Comparison of ENCODE assay signal across 8 cellular contexts in genomic region chr6:142867988-142868818, GRCh38.
A peak's percentile ranks its signal among the peaks of the same experiment; 100 is the strongest.
DNase-seq lines count a peak whose midpoint lies in the region; ATAC-seq and TF ChIP-seq lines count a peak whose summit lies in the region.

No MANE protein-coding gene starts in this region.

- no peak for TF ChIP-seq CTCF in NB4 (IDR thresholded peaks at IDR 0.05; ENCODE audit: low read depth, low read length)
- TF ChIP-seq CTCF in parathyroid adenoma (IDR thresholded peaks at IDR 0.05) = no peak
- no peak for TF ChIP-seq CTCF in HFFc6 (IDR thresholded peaks at IDR 0.05)

- H2AFZ ChIP-seq in parathyroid adenoma = no peak overlapping the region

- H3K4me2 ChIP-seq in parathyroid adenoma (ENCODE audit: low read length) = peak overlapping the region; percentile 52

- no peaks in the 10 kb centered on the region for H3K36me3 ChIP-seq in effector memory CD4-positive, alpha-beta T cell (ENCODE audit: control insufficient read depth, insufficient read depth, low read length)
- H3K36me3 ChIP-seq in parathyroid adenoma (ENCODE audit: control insufficient read depth, insufficient read depth, low read length) = no peaks in the 10 kb centered on the region

- H3K4me1 Mint-ChIP-seq in HFFc6 (ENCODE audit: low read depth) = peaks cover 52% of the 10 kb centered on the region

- no peak overlapping the region for H3K9ac ChIP-seq in parathyroid adenoma

- H3K4me3 ChIP-seq in NB4 (ENCODE audit: low read depth, low read length) (no peak overlapping the region), parathyroid adenoma (ENCODE audit: low read depth, low read length) (no peak overlapping the region)
- no peak overlapping the region for H3K4me3 ChIP-seq in effector memory CD4-positive, alpha-beta T cell (ENCODE audit: insufficient read depth, low read depth, low read length, poor library complexity, severe bottlenecking)

- peak overlapping the region; percentile 24 for H3K27ac ChIP-seq in effector memory CD4-positive, alpha-beta T cell (ENCODE audit: insufficient read depth, low read length, poor library complexity, severe bottlenecking)
- no peak overlapping the region for H3K27ac ChIP-seq in parathyroid adenoma

- H3K36me3 Mint-ChIP-seq in HFFc6 (ENCODE audit: low read depth) = no peaks in the 10 kb centered on the region; the same call in 1 of the 2 replicates

- DNase-seq in NB4 (ENCODE audit: low read depth) (peak; percentile 68), NCI-H2107 (lab: John Stamatoyannopoulos, UW) (no peak), HFFc6 (no peak), COLO668 (lab: John Stamatoyannopoulos, UW; ENCODE audit: unreplicated experiment) (no peak)
- no peak for DNase-seq in effector memory CD4-positive, alpha-beta T cell

- no peaks in the 10 kb centered on the region for H3K9me3 ChIP-seq in effector memory CD4-positive, alpha-beta T cell (ENCODE audit: control insufficient read depth, low read length)
- H3K9me3 ChIP-seq in parathyroid adenoma (ENCODE audit: control insufficient read depth, low read length) = no peaks in the 10 kb centered on the region

- ATAC-seq in GM21423 (IDR thresholded peaks at IDR 0.05; ENCODE audit: unreplicated experiment) = peak; percentile 63
- ATAC-seq in GM18867 (IDR thresholded peaks at IDR 0.05; ENCODE audit: unreplicated experiment) = no peak

- no peaks in the 10 kb centered on the region for H3K9me3 Mint-ChIP-seq in HFFc6

- H3K27ac Mint-ChIP-seq in HFFc6 = no peak overlapping the region

- no peaks in the 10 kb centered on the region for H3K27me3 ChIP-seq in effector memory CD4-positive, alpha-beta T cell (replicated peaks; ENCODE audit: control insufficient read depth, insufficient read depth, low read length, poor library complexity, severe bottlenecking)
- no peaks in the 10 kb centered on the region for H3K27me3 ChIP-seq in parathyroid adenoma (ENCODE audit: control insufficient read depth, insufficient read depth, low read length)

- TF ChIP-seq POLR2A in NB4 (IDR thresholded peaks at IDR 0.05; ENCODE audit: extremely low read depth, insufficient read length) = no peak

- H3K4me1 ChIP-seq in effector memory CD4-positive, alpha-beta T cell (ENCODE audit: control insufficient read depth, insufficient read depth, low read length, poor library complexity, severe bottlenecking) = peaks cover 51% of the 10 kb centered on the region
- peaks cover 16% of the 10 kb centered on the region for H3K4me1 ChIP-seq in parathyroid adenoma

- H3K4me3 Mint-ChIP-seq in HFFc6 = no peak overlapping the region

- peaks cover 3% of the 10 kb centered on the region for H3K79me2 ChIP-seq in parathyroid adenoma

- H3K27me3 Mint-ChIP-seq in HFFc6 (ENCODE audit: insufficient read depth) = no peaks in the 10 kb centered on the region; the same call in 1 of the 2 replicates
